Comparison of ENCODE assay signal across 34 cellular contexts in genomic region chr9:38103340-38103739, GRCh38.
"Had no signal": no experiment of that assay in that cellular context is flagged by ENCODE, and none has a peak within 500 bp of the region (broad histone marks: within the 10 kb centered on the region; RNA-seq: fewer than 3 reads in every experiment).

No MANE protein-coding gene starts in this region.

- H3K27me3 ChIP-seq: adrenal gland, ascending aorta, body of pancreas, brain microvascular endothelial cell, breast epithelium, cardiac muscle cell had no signal

- DNase-seq: activated effector memory CD4-positive, alpha-beta T cell treated with anti-CD3 and anti-CD28 coated beads, Interleukin-2, amount 50 U/mL, for 16 hours; activated effector memory CD4-positive, alpha-beta T cell treated with Interleukin-2 at 50 U/mL for 16 hours; activated gamma-delta T cell; activated gamma-delta T cell treated with Interleukin-2 at 50 U/mL for 16 hours; activated naive CD4-positive, alpha-beta T cell; activated naive CD4-positive, alpha-beta T cell treated with anti-CD3 and anti-CD28 coated beads for 36 hours; activated naive CD4-positive, alpha-beta T cell treated with anti-CD3 and anti-CD28 coated beads, Interleukin-2, amount 10 ng/mL, durations not matched to agents 7 days and 5 days; activated naive CD4-positive, alpha-beta T cell treated with anti-CD3 and anti-CD28 coated beads, Interleukin-2, amount 50 U/mL, for 16 hours; activated naive CD4-positive, alpha-beta T cell treated with Interleukin-2 at 50 U/mL for 16 hours; activated naive CD8-positive, alpha-beta T cell treated with anti-CD3 and anti-CD28 coated beads for 36 hours; activated naive CD8-positive, alpha-beta T cell treated with anti-CD3 and anti-CD28 coated beads, Interleukin-2, amount 10 ng/mL, durations not matched to agents 7 days and 5 days; activated naive CD8-positive, alpha-beta T cell treated with anti-CD3 and anti-CD28 coated beads, Interleukin-2, amount 50 U/mL, for 24 hours; activated T-cell treated with anti-CD3 and anti-CD28 coated beads, Interleukin-2, amount 50 U/mL, for 1 hour; activated T-cell treated with anti-CD3 and anti-CD28 coated beads, Interleukin-2, amount 50 U/mL, for 24 hours; activated T-cell treated with anti-CD3 and anti-CD28 coated beads, Interleukin-2, amount 50 U/mL, for 4 hours; activated T-cell treated with anti-CD3 and anti-CD28 coated beads, Interleukin-2, amount 50 U/mL, for 48 hours; activated T-cell treated with anti-CD3 and anti-CD28 coated beads, Interleukin-2, amount 50 U/mL, for 72 hours; amniotic stem cell; amygdala; anterior cingulate cortex; aorta; body of pancreas; brain microvascular endothelial cell; caudate nucleus; central memory CD4-positive, alpha-beta T cell; cerebellar nuclear complex had no signal

- ATAC-seq: activated naive CD4-positive, alpha-beta T cell treated with anti-CD3 and anti-CD28 coated beads, Interleukin-2, amount 50 U/mL, for 72 hours; activated naive CD8-positive, alpha-beta T cell treated with anti-CD3 and anti-CD28 coated beads, Interleukin-2, amount 50 U/mL, for 24 hours; activated T-cell treated with anti-CD3 and anti-CD28 coated beads, Interleukin-2, amount 50 U/mL, for 4 hours; activated T-cell treated with anti-CD3 and anti-CD28 coated beads, Interleukin-2, amount 50 U/mL, for 72 hours; activated T-helper 17 cell treated with anti-CD3 and anti-CD28 coated beads, Interleukin-2, amount 50 U/mL, for 72 hours; body of pancreas had no signal

- H3K27ac ChIP-seq: adrenal gland, ascending aorta, body of pancreas, brain microvascular endothelial cell, breast epithelium, cardiac muscle cell had no signal

- H3K4me3 ChIP-seq: adrenal gland, ascending aorta, body of pancreas, breast epithelium, cardiac muscle cell had no signal

- H3K4me1 ChIP-seq: adrenal gland, ascending aorta, breast epithelium had no signal

- FAIRE-seq: astrocyte, bronchial epithelial cell had no signal

- H3K9me3 ChIP-seq: adrenal gland, ascending aorta, body of pancreas, breast epithelium had no signal

- H3K36me3 ChIP-seq: adrenal gland, ascending aorta, brain microvascular endothelial cell, breast epithelium, cardiac muscle cell had no signal
